In genomic region chr13:51803422-51804294, GRCh38 we compare ENCODE assay signal across 1 cellular context.
A peak's percentile ranks its signal among the peaks of the same experiment; 100 is the strongest.
TF ChIP-seq lines count a peak whose summit lies in the region.

Gene DHRS12 (minus strand): TSS chr13:51804163. CDS start chr13:51799659, 4,504 bp downstream.

TF ChIP-seq in HepG2, 621 proteins besides CTCF, POLR2A, EP300 and RAD21 (continued from another document and continues in another):
- TF ChIP-seq, protein P1, sequence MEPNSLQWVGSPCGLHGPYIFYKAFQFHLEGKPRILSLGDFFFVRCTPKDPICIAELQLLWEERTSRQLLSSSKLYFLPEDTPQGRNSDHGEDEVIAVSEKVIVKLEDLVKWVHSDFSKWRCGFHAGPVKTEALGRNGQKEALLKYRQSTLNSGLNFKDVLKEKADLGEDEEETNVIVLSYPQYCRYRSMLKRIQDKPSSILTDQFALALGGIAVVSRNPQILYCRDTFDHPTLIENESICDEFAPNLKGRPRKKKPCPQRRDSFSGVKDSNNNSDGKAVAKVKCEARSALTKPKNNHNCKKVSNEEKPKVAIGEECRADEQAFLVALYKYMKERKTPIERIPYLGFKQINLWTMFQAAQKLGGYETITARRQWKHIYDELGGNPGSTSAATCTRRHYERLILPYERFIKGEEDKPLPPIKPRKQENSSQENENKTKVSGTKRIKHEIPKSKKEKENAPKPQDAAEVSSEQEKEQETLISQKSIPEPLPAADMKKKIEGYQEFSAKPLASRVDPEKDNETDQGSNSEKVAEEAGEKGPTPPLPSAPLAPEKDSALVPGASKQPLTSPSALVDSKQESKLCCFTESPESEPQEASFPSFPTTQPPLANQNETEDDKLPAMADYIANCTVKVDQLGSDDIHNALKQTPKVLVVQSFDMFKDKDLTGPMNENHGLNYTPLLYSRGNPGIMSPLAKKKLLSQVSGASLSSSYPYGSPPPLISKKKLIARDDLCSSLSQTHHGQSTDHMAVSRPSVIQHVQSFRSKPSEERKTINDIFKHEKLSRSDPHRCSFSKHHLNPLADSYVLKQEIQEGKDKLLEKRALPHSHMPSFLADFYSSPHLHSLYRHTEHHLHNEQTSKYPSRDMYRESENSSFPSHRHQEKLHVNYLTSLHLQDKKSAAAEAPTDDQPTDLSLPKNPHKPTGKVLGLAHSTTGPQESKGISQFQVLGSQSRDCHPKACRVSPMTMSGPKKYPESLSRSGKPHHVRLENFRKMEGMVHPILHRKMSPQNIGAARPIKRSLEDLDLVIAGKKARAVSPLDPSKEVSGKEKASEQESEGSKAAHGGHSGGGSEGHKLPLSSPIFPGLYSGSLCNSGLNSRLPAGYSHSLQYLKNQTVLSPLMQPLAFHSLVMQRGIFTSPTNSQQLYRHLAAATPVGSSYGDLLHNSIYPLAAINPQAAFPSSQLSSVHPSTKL (CRISPR knock-in tag; IDR thresholded peaks at IDR 0.05) = peak; percentile 54
- no peak for TF ChIP-seq PTBP1 (IDR thresholded peaks at IDR 0.05; ENCODE audit: low read depth, low read length, poor library complexity, severe bottlenecking)
- no peak for TF ChIP-seq SNAPC2 (CRISPR knock-in tag; IDR thresholded peaks at IDR 0.05)
- TF ChIP-seq ATF2 (CRISPR knock-in tag; IDR thresholded peaks at IDR 0.05) = peak; percentile 75
- TF ChIP-seq SNAI1 (CRISPR knock-in tag; IDR thresholded peaks at IDR 0.05; ENCODE audit: borderline replicate concordance) = no peak
- TF ChIP-seq, protein P2, sequence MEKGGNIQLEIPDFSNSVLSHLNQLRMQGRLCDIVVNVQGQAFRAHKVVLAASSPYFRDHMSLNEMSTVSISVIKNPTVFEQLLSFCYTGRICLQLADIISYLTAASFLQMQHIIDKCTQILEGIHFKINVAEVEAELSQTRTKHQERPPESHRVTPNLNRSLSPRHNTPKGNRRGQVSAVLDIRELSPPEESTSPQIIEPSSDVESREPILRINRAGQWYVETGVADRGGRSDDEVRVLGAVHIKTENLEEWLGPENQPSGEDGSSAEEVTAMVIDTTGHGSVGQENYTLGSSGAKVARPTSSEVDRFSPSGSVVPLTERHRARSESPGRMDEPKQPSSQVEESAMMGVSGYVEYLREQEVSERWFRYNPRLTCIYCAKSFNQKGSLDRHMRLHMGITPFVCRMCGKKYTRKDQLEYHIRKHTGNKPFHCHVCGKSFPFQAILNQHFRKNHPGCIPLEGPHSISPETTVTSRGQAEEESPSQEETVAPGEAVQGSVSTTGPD (CRISPR knock-in tag; IDR thresholded peaks at IDR 0.05) = no peak
- TF ChIP-seq, protein P3, sequence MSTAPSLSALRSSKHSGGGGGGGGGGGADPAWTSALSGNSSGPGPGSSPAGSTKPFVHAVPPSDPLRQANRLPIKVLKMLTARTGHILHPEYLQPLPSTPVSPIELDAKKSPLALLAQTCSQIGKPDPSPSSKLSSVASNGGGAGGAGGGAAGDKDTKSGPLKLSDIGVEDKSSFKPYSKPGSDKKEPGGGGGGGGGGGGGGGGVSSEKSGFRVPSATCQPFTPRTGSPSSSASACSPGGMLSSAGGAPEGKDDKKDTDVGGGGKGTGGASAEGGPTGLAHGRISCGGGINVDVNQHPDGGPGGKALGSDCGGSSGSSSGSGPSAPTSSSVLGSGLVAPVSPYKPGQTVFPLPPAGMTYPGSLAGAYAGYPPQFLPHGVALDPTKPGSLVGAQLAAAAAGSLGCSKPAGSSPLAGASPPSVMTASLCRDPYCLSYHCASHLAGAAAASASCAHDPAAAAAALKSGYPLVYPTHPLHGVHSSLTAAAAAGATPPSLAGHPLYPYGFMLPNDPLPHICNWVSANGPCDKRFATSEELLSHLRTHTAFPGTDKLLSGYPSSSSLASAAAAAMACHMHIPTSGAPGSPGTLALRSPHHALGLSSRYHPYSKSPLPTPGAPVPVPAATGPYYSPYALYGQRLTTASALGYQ (CRISPR knock-in tag; IDR thresholded peaks at IDR 0.05) = no peak
- TF ChIP-seq EEA1 (CRISPR knock-in tag; IDR thresholded peaks at IDR 0.05; ENCODE audit: borderline replicate concordance) = peak; percentile 85
- no peak for TF ChIP-seq ZNF333 (CRISPR knock-in tag; IDR thresholded peaks at IDR 0.05; ENCODE audit: borderline replicate concordance)
- no peak for TF ChIP-seq FOSL1 (CRISPR knock-in tag; IDR thresholded peaks at IDR 0.05; ENCODE audit: borderline replicate concordance)
- no peak for TF ChIP-seq ARID2 (CRISPR knock-in tag; IDR thresholded peaks at IDR 0.05; ENCODE audit: borderline replicate concordance)
- peak; percentile 76 for TF ChIP-seq PHF8 (CRISPR knock-in tag; IDR thresholded peaks at IDR 0.05)
- TF ChIP-seq PCBP2 (optimal IDR thresholded peaks at IDR 0.05; ENCODE audit: low read depth, low read length, poor library complexity, severe bottlenecking) = no peak
- TF ChIP-seq, protein P4, sequence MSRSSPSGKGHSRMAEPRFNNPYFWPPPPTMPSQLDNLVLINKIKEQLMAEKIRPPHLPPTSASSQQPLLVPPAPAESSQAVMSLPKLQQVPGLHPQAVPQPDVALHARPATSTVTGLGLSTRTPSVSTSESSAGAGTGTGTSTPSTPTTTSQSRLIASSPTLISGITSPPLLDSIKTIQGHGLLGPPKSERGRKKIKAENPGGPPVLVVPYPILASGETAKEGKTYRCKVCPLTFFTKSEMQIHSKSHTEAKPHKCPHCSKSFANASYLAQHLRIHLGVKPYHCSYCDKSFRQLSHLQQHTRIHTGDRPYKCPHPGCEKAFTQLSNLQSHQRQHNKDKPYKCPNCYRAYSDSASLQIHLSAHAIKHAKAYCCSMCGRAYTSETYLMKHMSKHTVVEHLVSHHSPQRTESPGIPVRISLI (CRISPR knock-in tag; IDR thresholded peaks at IDR 0.05; ENCODE audit: borderline replicate concordance) = no peak
- TF ChIP-seq ZNF44 (CRISPR knock-in tag; IDR thresholded peaks at IDR 0.05) = no peak
- TF ChIP-seq E2F1 (CRISPR knock-in tag; IDR thresholded peaks at IDR 0.05) = peak; percentile 62
- TF ChIP-seq GPN1 (CRISPR knock-in tag; IDR thresholded peaks at IDR 0.05; ENCODE audit: borderline replicate concordance) = no peak; the same call in 1 of the 2 replicates
- no peak for TF ChIP-seq SOX13 (IDR thresholded peaks at IDR 0.05)
- peak in 1 of 2 experiments; percentile 42; a peak in 1 of 4 replicates for TF ChIP-seq SOX13 (CRISPR knock-in tag; conservative IDR thresholded peaks at IDR 0.05 in 1 of 2, IDR thresholded peaks at IDR 0.05 in 1 of 2)
- peak; percentile 12; the same call in 1 of the 2 replicates for TF ChIP-seq CREM (IDR thresholded peaks at IDR 0.05)
- TF ChIP-seq CREM (CRISPR knock-in tag; IDR thresholded peaks at IDR 0.05) = no peak
- TF ChIP-seq HNRNPLL (IDR thresholded peaks at IDR 0.05; ENCODE audit: low read depth, low read length, poor library complexity, severe bottlenecking) = peak; percentile 76
- peak; percentile 42; the same call in 1 of the 2 replicates for TF ChIP-seq TARDBP (CRISPR knock-in tag; IDR thresholded peaks at IDR 0.05)
- TF ChIP-seq SMAD1 (CRISPR knock-in tag; IDR thresholded peaks at IDR 0.05; ENCODE audit: borderline replicate concordance, low read depth) = no peak
- TF ChIP-seq CENPBD1 (CRISPR knock-in tag; IDR thresholded peaks at IDR 0.05; ENCODE audit: borderline replicate concordance, low read depth) = no peak
- no peak for TF ChIP-seq ZNF34 (CRISPR knock-in tag; IDR thresholded peaks at IDR 0.05; ENCODE audit: borderline replicate concordance)
- TF ChIP-seq MAFG (CRISPR knock-in tag; IDR thresholded peaks at IDR 0.05) = no peak
- 0 out of 2 replicates have a peak, but pooled peaks have one; percentile 63 for TF ChIP-seq AKAP8 (CRISPR knock-in tag; IDR thresholded peaks at IDR 0.05)
- peak; percentile 16; the same call in 1 of the 2 replicates for TF ChIP-seq MEIS2 (CRISPR knock-in tag; IDR thresholded peaks at IDR 0.05)
- no peak for TF ChIP-seq ZNF513 (CRISPR knock-in tag; conservative IDR thresholded peaks at IDR 0.05)
- TF ChIP-seq HMG20A (CRISPR knock-in tag; IDR thresholded peaks at IDR 0.05; ENCODE audit: borderline replicate concordance) = no peak
- TF ChIP-seq ZNF773 (CRISPR knock-in tag; IDR thresholded peaks at IDR 0.05; ENCODE audit: borderline replicate concordance) = 0 out of 2 replicates have a peak, but pooled peaks have one; percentile 29
- TF ChIP-seq GATAD2A (CRISPR knock-in tag; IDR thresholded peaks at IDR 0.05) = peak; percentile 56; the same call in 1 of the 2 replicates
- 0 out of 2 replicates have a peak, but pooled peaks have one; percentile 29 for TF ChIP-seq ZBTB7B (CRISPR knock-in tag; IDR thresholded peaks at IDR 0.05)
- no peak for TF ChIP-seq ZNF251 (CRISPR knock-in tag; IDR thresholded peaks at IDR 0.05)
- peak; percentile 73; the same call in 1 of the 2 replicates for TF ChIP-seq CAMTA2 (CRISPR knock-in tag; IDR thresholded peaks at IDR 0.05; ENCODE audit: borderline replicate concordance)
- TF ChIP-seq FOXP1 (IDR thresholded peaks at IDR 0.05) = no peak
- TF ChIP-seq FOXP1 (CRISPR knock-in tag; IDR thresholded peaks at IDR 0.05) = no peak
- TF ChIP-seq RELA (CRISPR knock-in tag; IDR thresholded peaks at IDR 0.05) = no peak; the same call in 1 of the 2 replicates
- TF ChIP-seq SRSF1 (optimal IDR thresholded peaks at IDR 0.05; ENCODE audit: low read depth, low read length) = no peak
- TF ChIP-seq, protein P5, sequence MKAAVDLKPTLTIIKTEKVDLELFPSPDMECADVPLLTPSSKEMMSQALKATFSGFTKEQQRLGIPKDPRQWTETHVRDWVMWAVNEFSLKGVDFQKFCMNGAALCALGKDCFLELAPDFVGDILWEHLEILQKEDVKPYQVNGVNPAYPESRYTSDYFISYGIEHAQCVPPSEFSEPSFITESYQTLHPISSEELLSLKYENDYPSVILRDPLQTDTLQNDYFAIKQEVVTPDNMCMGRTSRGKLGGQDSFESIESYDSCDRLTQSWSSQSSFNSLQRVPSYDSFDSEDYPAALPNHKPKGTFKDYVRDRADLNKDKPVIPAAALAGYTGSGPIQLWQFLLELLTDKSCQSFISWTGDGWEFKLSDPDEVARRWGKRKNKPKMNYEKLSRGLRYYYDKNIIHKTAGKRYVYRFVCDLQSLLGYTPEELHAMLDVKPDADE (CRISPR knock-in tag; IDR thresholded peaks at IDR 0.05) = no peak
- TF ChIP-seq TP53 (CRISPR knock-in tag; conservative IDR thresholded peaks at IDR 0.05) = no peak
- peak; percentile 78 for TF ChIP-seq ARID4A (CRISPR knock-in tag; IDR thresholded peaks at IDR 0.05; ENCODE audit: borderline replicate concordance)
- no peak for TF ChIP-seq POLR2AphosphoS2 (IDR thresholded peaks at IDR 0.05; ENCODE audit: low read depth, low read length)
- TF ChIP-seq, protein P6, sequence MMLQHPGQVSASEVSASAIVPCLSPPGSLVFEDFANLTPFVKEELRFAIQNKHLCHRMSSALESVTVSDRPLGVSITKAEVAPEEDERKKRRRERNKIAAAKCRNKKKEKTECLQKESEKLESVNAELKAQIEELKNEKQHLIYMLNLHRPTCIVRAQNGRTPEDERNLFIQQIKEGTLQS (CRISPR knock-in tag; IDR thresholded peaks at IDR 0.05) = peak; percentile 70
